Comparison of ENCODE assay signal across 1 cellular context in the genomic region with DNA sequence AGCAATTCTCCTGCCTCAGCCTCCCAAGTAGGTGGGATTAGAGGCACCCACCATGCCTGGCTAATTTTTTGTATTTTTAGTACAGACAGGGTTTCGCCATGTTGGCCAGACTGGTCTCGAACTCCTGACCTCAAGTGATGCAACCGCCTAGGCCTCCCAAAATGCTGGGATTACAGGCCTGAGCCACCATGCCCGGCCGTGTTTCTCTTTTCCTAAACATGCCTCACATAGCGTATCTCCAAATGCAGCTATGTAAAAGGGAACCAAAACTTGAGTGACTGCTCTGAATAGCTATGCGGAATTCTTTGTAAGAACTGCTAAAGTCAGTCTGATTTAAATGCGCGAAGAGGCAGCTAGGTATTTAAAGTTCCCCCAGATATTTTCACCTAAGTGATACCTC.
TF ChIP-seq lines count a peak whose summit lies in the region.

No MANE protein-coding gene starts in this region.

TF ChIP-seq in WTC11, 78 proteins besides CTCF, POLR2A, EP300 and RAD21 (continued from another document):
- TF ChIP-seq, protein P1, sequence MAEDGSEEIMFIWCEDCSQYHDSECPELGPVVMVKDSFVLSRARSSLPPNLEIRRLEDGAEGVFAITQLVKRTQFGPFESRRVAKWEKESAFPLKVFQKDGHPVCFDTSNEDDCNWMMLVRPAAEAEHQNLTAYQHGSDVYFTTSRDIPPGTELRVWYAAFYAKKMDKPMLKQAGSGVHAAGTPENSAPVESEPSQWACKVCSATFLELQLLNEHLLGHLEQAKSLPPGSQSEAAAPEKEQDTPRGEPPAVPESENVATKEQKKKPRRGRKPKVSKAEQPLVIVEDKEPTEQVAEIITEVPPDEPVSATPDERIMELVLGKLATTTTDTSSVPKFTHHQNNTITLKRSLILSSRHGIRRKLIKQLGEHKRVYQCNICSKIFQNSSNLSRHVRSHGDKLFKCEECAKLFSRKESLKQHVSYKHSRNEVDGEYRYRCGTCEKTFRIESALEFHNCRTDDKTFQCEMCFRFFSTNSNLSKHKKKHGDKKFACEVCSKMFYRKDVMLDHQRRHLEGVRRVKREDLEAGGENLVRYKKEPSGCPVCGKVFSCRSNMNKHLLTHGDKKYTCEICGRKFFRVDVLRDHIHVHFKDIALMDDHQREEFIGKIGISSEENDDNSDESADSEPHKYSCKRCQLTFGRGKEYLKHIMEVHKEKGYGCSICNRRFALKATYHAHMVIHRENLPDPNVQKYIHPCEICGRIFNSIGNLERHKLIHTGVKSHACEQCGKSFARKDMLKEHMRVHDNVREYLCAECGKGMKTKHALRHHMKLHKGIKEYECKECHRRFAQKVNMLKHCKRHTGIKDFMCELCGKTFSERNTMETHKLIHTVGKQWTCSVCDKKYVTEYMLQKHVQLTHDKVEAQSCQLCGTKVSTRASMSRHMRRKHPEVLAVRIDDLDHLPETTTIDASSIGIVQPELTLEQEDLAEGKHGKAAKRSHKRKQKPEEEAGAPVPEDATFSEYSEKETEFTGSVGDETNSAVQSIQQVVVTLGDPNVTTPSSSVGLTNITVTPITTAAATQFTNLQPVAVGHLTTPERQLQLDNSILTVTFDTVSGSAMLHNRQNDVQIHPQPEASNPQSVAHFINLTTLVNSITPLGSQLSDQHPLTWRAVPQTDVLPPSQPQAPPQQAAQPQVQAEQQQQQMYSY (CRISPR knock-in tag; IDR thresholded peaks at IDR 0.05), result no peak
- TF ChIP-seq, protein P2, sequence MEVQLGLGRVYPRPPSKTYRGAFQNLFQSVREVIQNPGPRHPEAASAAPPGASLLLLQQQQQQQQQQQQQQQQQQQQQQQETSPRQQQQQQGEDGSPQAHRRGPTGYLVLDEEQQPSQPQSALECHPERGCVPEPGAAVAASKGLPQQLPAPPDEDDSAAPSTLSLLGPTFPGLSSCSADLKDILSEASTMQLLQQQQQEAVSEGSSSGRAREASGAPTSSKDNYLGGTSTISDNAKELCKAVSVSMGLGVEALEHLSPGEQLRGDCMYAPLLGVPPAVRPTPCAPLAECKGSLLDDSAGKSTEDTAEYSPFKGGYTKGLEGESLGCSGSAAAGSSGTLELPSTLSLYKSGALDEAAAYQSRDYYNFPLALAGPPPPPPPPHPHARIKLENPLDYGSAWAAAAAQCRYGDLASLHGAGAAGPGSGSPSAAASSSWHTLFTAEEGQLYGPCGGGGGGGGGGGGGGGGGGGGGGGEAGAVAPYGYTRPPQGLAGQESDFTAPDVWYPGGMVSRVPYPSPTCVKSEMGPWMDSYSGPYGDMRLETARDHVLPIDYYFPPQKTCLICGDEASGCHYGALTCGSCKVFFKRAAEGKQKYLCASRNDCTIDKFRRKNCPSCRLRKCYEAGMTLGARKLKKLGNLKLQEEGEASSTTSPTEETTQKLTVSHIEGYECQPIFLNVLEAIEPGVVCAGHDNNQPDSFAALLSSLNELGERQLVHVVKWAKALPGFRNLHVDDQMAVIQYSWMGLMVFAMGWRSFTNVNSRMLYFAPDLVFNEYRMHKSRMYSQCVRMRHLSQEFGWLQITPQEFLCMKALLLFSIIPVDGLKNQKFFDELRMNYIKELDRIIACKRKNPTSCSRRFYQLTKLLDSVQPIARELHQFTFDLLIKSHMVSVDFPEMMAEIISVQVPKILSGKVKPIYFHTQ (CRISPR knock-in tag; IDR thresholded peaks at IDR 0.05), result no peak
